Comparison of ENCODE assay signal across 12 cellular contexts in the genomic region with DNA sequence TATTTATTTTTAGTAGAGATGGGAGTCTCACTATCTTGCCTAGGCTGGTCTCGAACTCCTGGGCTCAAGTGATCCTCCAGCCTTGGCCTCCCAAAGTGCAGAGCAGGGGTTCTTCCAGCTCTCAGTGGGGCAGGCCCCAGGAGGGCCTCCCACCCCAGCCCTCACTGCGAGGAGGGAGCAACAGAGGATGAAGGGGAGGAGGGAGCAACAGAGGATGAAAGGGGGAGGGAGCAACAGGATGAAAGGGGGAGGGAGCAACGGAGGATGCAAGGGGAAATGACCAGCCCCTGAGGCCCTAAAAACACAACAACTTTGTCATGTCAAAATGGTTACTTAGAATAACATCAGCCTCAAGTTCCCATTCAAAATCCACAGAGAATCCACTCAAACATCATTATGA. TPM values are rescaled to one million over a fixed set of nuclear protein-coding genes. Genes with fewer than 3 reads are reported as not detected.
DNase-seq lines count a peak whose midpoint lies in the region; ATAC-seq and TF ChIP-seq lines count a peak whose summit lies in the region.
"Had no signal": no experiment of that assay in that cellular context is flagged by ENCODE, and none has a peak within 500 bp of the region (broad histone marks: within the 10 kb centered on the region; RNA-seq: fewer than 3 reads in every experiment).

No MANE protein-coding gene starts in this region.

- no peak overlapping the region for H3K4me3 ChIP-seq in upper lobe of right lung

- H3K9me3 ChIP-seq in upper lobe of right lung, result no peaks in the 10 kb centered on the region

- H3K36me3 ChIP-seq in upper lobe of right lung, result no peaks in the 10 kb centered on the region

- no peak for TF ChIP-seq CTCF in upper lobe of right lung (IDR thresholded peaks at IDR 0.05)

- H3K36me3 Mint-ChIP-seq in activated naive CD4-positive, alpha-beta T cell treated with anti-CD3 and anti-CD28 coated beads, Interleukin-2, amount 50 U/mL, for 24 hours, result peaks cover 22% of the 10 kb centered on the region
- H3K36me3 Mint-ChIP-seq in T-cell, result peaks cover 59% of the 10 kb centered on the region

- intact Hi-C loops in upper lobe of right lung (cut with DNase I), result no loop called here

- H3K4me1 Mint-ChIP-seq in activated naive CD4-positive, alpha-beta T cell treated with anti-CD3 and anti-CD28 coated beads, Interleukin-2, amount 50 U/mL, for 24 hours, result peaks cover 84% of the 10 kb centered on the region
- H3K4me1 Mint-ChIP-seq in T-cell, result peaks cover 81 to 85% (median 85%) of the 10 kb centered on the region in 3 donors

- H3K27me3 ChIP-seq in upper lobe of right lung, result no peaks in the 10 kb centered on the region

- POLR2A ChIA-PET in T-cell (lab: Charles Lee), result interaction anchor here in 1 of 2 donors (0.9 to 1.1 kb wide), 2 partner anchors 11 to 17 kb away, joined by 3 to 4 read pairs; no protein-coding TSS in a partner anchor

- H3K27ac Mint-ChIP-seq in activated naive CD4-positive, alpha-beta T cell treated with anti-CD3 and anti-CD28 coated beads, Interleukin-2, amount 50 U/mL, for 24 hours, result peak overlapping the region; percentile 97
- H3K27ac Mint-ChIP-seq in T-cell, result peak overlapping the region; percentile 95 to 99

- H3K4me1 ChIP-seq in upper lobe of right lung, result peaks cover 11% of the 10 kb centered on the region

- peak in 2 of 4 experiments; percentile 19 to 25 for ATAC-seq in T-cell (replicated peaks in 1 of 4)
- ATAC-seq in upper lobe of right lung, result no peak
- no peak for ATAC-seq in GM21576 (IDR thresholded peaks at IDR 0.05; ENCODE audit: unreplicated experiment)

- DNase-seq in activated naive CD4-positive, alpha-beta T cell treated with anti-CD3 and anti-CD28 coated beads, Interleukin-2, amount 50 U/mL, for 16 hours, result no peak
- no peak for DNase-seq in T-cell
- DNase-seq in foreskin melanocyte, result peak; percentile 48
- no peak for DNase-seq in upper lobe of right lung
- DNase-seq in stimulated activated CD4-positive, alpha-beta T cell treated with anti-CD3 and anti-CD28 coated beads, Interleukin-2, amount 100 ng/mL, for 48 hours, result no peak
- no peak for DNase-seq in SKM-1 treated with dmso at 0.1 percent for 144 hours (lab: John Stamatoyannopoulos, UW; ENCODE audit: unreplicated experiment)
- DNase-seq: foreskin fibroblast, islet precursor cell, NCI-H1048, Right ventricle myocardium superior had no signal

- H3K27ac ChIP-seq in upper lobe of right lung, result peak overlapping the region; percentile 55

- H3K27me3 Mint-ChIP-seq in activated naive CD4-positive, alpha-beta T cell treated with anti-CD3 and anti-CD28 coated beads, Interleukin-2, amount 50 U/mL, for 24 hours, result no peaks in the 10 kb centered on the region
- no peaks in the 10 kb centered on the region for H3K27me3 Mint-ChIP-seq in T-cell

- H3K4me3 Mint-ChIP-seq in activated naive CD4-positive, alpha-beta T cell treated with anti-CD3 and anti-CD28 coated beads, Interleukin-2, amount 50 U/mL, for 24 hours, result no peak overlapping the region
- H3K4me3 Mint-ChIP-seq in T-cell, result peak overlapping the region in 2 of 3 donors; percentile 21 to 51

- H3K9me3 Mint-ChIP-seq in activated naive CD4-positive, alpha-beta T cell treated with anti-CD3 and anti-CD28 coated beads, Interleukin-2, amount 50 U/mL, for 24 hours, result no peaks in the 10 kb centered on the region
- no peaks in the 10 kb centered on the region for H3K9me3 Mint-ChIP-seq in T-cell

- CTCF ChIA-PET in T-cell (lab: Charles Lee), result interaction anchor here (0.7 to 2.7 kb wide), 4 partner anchors 9 to 52 kb away, joined by 4 to 19 read pairs (median 5); a partner anchor contains a TSS

RNA-seq across cellular contexts. Expression of a gene that starts 10.0 kb away (rescaled TPM):
- 10 to 100 TPM; 75.7 to 98.9 (median 85.3) TPM for total RNA-seq in T-cell
- total RNA-seq in upper lobe of right lung, result 38.7 TPM

RNA-seq across cellular contexts. Expression of a gene that starts 52.5 kb away (rescaled TPM):
- total RNA-seq in T-cell (10 to 100 TPM; 21.7 to 57.5 (median 27.6) TPM), upper lobe of right lung (53.8 TPM)
